ENCODE assay signal across 1 cellular context in genomic region chr5:136164226-136164625, GRCh38.
TF ChIP-seq lines count a peak whose summit lies in the region.

No MANE protein-coding gene starts in this region.

TF ChIP-seq in GM12878, 131 proteins besides CTCF, POLR2A, EP300 and RAD21:
- TF ChIP-seq ZNF384 (IDR thresholded peaks at IDR 0.05; ENCODE audit: borderline replicate concordance, low read depth, low read length) (no peak), RUNX3 (IDR thresholded peaks at IDR 0.05; ENCODE audit: low read length) (peak; percentile 63)
TF ChIP-seq in GM12878: peak in this region for 1.
